ENCODE assay signal across 34 cellular contexts in genomic region chr5:24668050-24668449, GRCh38.
"Had no signal": no experiment of that assay in that cellular context is flagged by ENCODE, and none has a peak within 500 bp of the region (broad histone marks: within the 10 kb centered on the region; RNA-seq: fewer than 3 reads in every experiment).

No MANE protein-coding gene starts in this region.

- H3K27ac ChIP-seq: KMS-11 had no signal

- DNase-seq: Karpas-422, Kasumi-1, MG63, MM.1S, MV-4-11, NCI-H1048, NCI-H1092, NCI-H1092 treated with DMSO at 0.1 percent for 48 hours, NCI-H1105, NCI-H1105 treated with DMSO at 0.1 percent for 48 hours, NCI-H1417, NCI-H1417 treated with DMSO at 0.1 percent for 48 hours, NCI-H1436, NCI-H1436 treated with DMSO at 0.1 percent for 48 hours, NCI-H146, NCI-H1694, NCI-H1694 treated with DMSO at 0.1 percent for 48 hours, NCI-H187, NCI-H187 treated with DMSO at 0.1 percent for 48 hours, NCI-H1930, NCI-H2029, NCI-H2029 treated with DMSO at 0.1 percent for 48 hours, NCI-H2081, NCI-H2081 treated with DMSO at 0.1 percent for 48 hours, NCI-H2107, NCI-H2171, NCI-H2171 treated with DMSO at 0.1 percent for 48 hours, NCI-H2227 treated with DMSO at 0.1 percent for 48 hours, NCI-H226, NCI-H345, NCI-H446, NCI-H446 treated with DMSO at 0.1 percent for 48 hours, NCI-H510A had no signal

- H3K9ac ChIP-seq: KMS-11 had no signal

- H3K36me3 ChIP-seq: MG63 had no signal

- H3K4me2 ChIP-seq: KMS-11 had no signal

- H3K4me3 ChIP-seq: MG63 had no signal

- H3K27me3 ChIP-seq: MG63 had no signal

- H3K9me3 ChIP-seq: MG63 had no signal
